2 cellular contexts compared by ENCODE assay signal in genomic region chr19:34676697-34677385, GRCh38.
TF ChIP-seq lines count a peak whose summit lies in the region.

Gene SCGB2B2 (minus strand): TSS chr19:34677159. CDS start chr19:34594563, 82,596 bp downstream.

TF ChIP-seq in HEK293, 187 proteins besides CTCF, POLR2A, EP300 and RAD21 (continued from another document and continues in another):
- TF ChIP-seq ZNF639 (tag by site-specific recombination; IDR thresholded peaks at IDR 0.05), result peak; percentile 99
- TF ChIP-seq ZNF449 (tag by site-specific recombination; IDR thresholded peaks at IDR 0.05), result peak; percentile 51
- peak; percentile 96; the same call in 1 of the 2 replicates for TF ChIP-seq ZSCAN5A (tag by site-specific recombination; IDR thresholded peaks at IDR 0.05)
- no peak for TF ChIP-seq ZNF837 (tag by site-specific recombination; IDR thresholded peaks at IDR 0.05)
- TF ChIP-seq WT1 (tag by site-specific recombination; IDR thresholded peaks at IDR 0.05), result peak; percentile 61
- TF ChIP-seq ZNF138 (tag by site-specific recombination; IDR thresholded peaks at IDR 0.05; ENCODE audit: borderline replicate concordance), result no peak
- no peak for TF ChIP-seq ZNF132 (tag by site-specific recombination; IDR thresholded peaks at IDR 0.05; ENCODE audit: borderline replicate concordance)
- TF ChIP-seq ZNF239 (tag by site-specific recombination; IDR thresholded peaks at IDR 0.05), result peak; percentile 76
- TF ChIP-seq IKZF3 (tag by site-specific recombination; IDR thresholded peaks at IDR 0.05), result peak; percentile 92
- peak; percentile 98 for TF ChIP-seq ZBTB21 (tag by site-specific recombination; IDR thresholded peaks at IDR 0.05)
- no peak for TF ChIP-seq ZNF624 (tag by site-specific recombination; IDR thresholded peaks at IDR 0.05)
- TF ChIP-seq ZNF214 (tag by site-specific recombination; IDR thresholded peaks at IDR 0.05; ENCODE audit: borderline replicate concordance), result no peak
- no peak for TF ChIP-seq ZNF585B (tag by site-specific recombination; IDR thresholded peaks at IDR 0.05)
- peak; percentile 84 for TF ChIP-seq ZBTB8A (tag by site-specific recombination; IDR thresholded peaks at IDR 0.05)
- TF ChIP-seq ZNF549 (tag by site-specific recombination; IDR thresholded peaks at IDR 0.05), result no peak
- peak; percentile 54; the same call in 1 of the 2 replicates for TF ChIP-seq ATF2 (tag by site-specific recombination; IDR thresholded peaks at IDR 0.05; ENCODE audit: low read depth)
- no peak for TF ChIP-seq ZNF707 (tag by site-specific recombination; IDR thresholded peaks at IDR 0.05)
- TF ChIP-seq HIC1 (tag by site-specific recombination; IDR thresholded peaks at IDR 0.05), result peak; percentile 91
- peak; percentile 85 for TF ChIP-seq ZEB2 (tag by site-specific recombination; IDR thresholded peaks at IDR 0.05)
- TF ChIP-seq ZNF660 (tag by site-specific recombination; IDR thresholded peaks at IDR 0.05), result peak; percentile 94
- no peak for TF ChIP-seq ZNF211 (tag by site-specific recombination; IDR thresholded peaks at IDR 0.05; ENCODE audit: low read depth)
- TF ChIP-seq ZNF292 (tag by site-specific recombination; IDR thresholded peaks at IDR 0.05; ENCODE audit: borderline replicate concordance, low read depth), result no peak
- no peak for TF ChIP-seq ZNF677 (tag by site-specific recombination; IDR thresholded peaks at IDR 0.05)
- TF ChIP-seq ZNF157 (tag by site-specific recombination; IDR thresholded peaks at IDR 0.05), result no peak
- TF ChIP-seq SP7 (tag by site-specific recombination; IDR thresholded peaks at IDR 0.05), result peak; percentile 96
- peak; percentile 90 for TF ChIP-seq ZSCAN30 (tag by site-specific recombination; IDR thresholded peaks at IDR 0.05)
- peak; percentile 22; the same call in 1 of the 2 replicates for TF ChIP-seq ZFHX2 (tag by site-specific recombination; conservative IDR thresholded peaks at IDR 0.05)
- peak; percentile 96 for TF ChIP-seq ZFP37 (tag by site-specific recombination; IDR thresholded peaks at IDR 0.05)

TF ChIP-seq in GM12878, 131 proteins besides CTCF, POLR2A, EP300 and RAD21 (continued from another document and continues in another):
- TF ChIP-seq SREBF2 (IDR thresholded peaks at IDR 0.05; ENCODE audit: low read length) (no peak), CHD1 (IDR thresholded peaks at IDR 0.05; ENCODE audit: low read depth, low read length) (no peak), ATF7 (IDR thresholded peaks at IDR 0.05; ENCODE audit: low read depth) (peak; percentile 73), CREM (IDR thresholded peaks at IDR 0.05; ENCODE audit: low read depth) (peak; percentile 80), CHD2 (IDR thresholded peaks at IDR 0.05; ENCODE audit: borderline replicate concordance, low read depth, low read length) (no peak), SIX5 (IDR thresholded peaks at IDR 0.05; ENCODE audit: low read depth, low read length, severe bottlenecking) (peak; percentile 65), E2F8 (IDR thresholded peaks at IDR 0.05; ENCODE audit: low read depth, partially characterized antibody) (peak; percentile 94), SMAD5 (IDR thresholded peaks at IDR 0.05; ENCODE audit: low read depth) (no peak), FOXK2 (IDR thresholded peaks at IDR 0.05) (no peak), MAX (IDR thresholded peaks at IDR 0.05; ENCODE audit: low read depth, low read length) (no peak; the same call in 1 of the 2 replicates), REST (IDR thresholded peaks at IDR 0.05; ENCODE audit: low read depth, low read length) (no peak), KAT2A (conservative IDR thresholded peaks at IDR 0.05; ENCODE audit: control insufficient read depth, low read depth, low read length) (no peak), TARDBP (IDR thresholded peaks at IDR 0.05; ENCODE audit: borderline replicate concordance) (peak; percentile 75), DPF2 (IDR thresholded peaks at IDR 0.05) (no peak), ZBTB4 (CRISPR knock-in tag; IDR thresholded peaks at IDR 0.05) (no peak), NFXL1 (IDR thresholded peaks at IDR 0.05; ENCODE audit: borderline replicate concordance) (peak; percentile 95), ZNF622 (IDR thresholded peaks at IDR 0.05) (no peak), PAX5 (IDR thresholded peaks at IDR 0.05; ENCODE audit: borderline replicate concordance, low read depth, low read length) (no peak), JUND (IDR thresholded peaks at IDR 0.05; ENCODE audit: low read depth, low read length) (no peak), RCOR1 (conservative IDR thresholded peaks at IDR 0.05; ENCODE audit: low read depth, low read length) (no peak), CEBPB (IDR thresholded peaks at IDR 0.05; ENCODE audit: borderline replicate concordance in 1 of 2, low read depth in 2 of 2, low read length in 2 of 2) (no peak), BHLHE40 (IDR thresholded peaks at IDR 0.05; ENCODE audit: borderline replicate concordance in 1 of 2, low read depth in 2 of 2, low read length in 1 of 2) (no peak), USF1 (IDR thresholded peaks at IDR 0.05; ENCODE audit: borderline replicate concordance, extremely low read length, insufficient read depth, low read depth, low read length) (no peak), SMC3 (IDR thresholded peaks at IDR 0.05; ENCODE audit: borderline replicate concordance, low read length) (no peak), PRDM15 (CRISPR knock-in tag; IDR thresholded peaks at IDR 0.05) (no peak), EGR1 (IDR thresholded peaks at IDR 0.05; ENCODE audit: borderline replicate concordance in 1 of 2, low read depth in 2 of 2, low read length in 2 of 2) (no peak), RELB (IDR thresholded peaks at IDR 0.05; ENCODE audit: low read depth) (peak; percentile 91), CHD4 (IDR thresholded peaks at IDR 0.05) (0 out of 2 replicates have a peak, but pooled peaks have one; percentile 30), RFX5 (IDR thresholded peaks at IDR 0.05; ENCODE audit: low read depth, low read length) (no peak), ETV6 (conservative IDR thresholded peaks at IDR 0.05 in 1 of 2, IDR thresholded peaks at IDR 0.05 in 1 of 2; ENCODE audit: borderline replicate concordance in 1 of 2, low read depth in 1 of 2) (peak in 1 of 2 experiments; percentile 43; a peak in 1 of 4 replicates), NR2F1 (conservative IDR thresholded peaks at IDR 0.05) (no peak; the same call in 1 of the 2 replicates), RB1 (IDR thresholded peaks at IDR 0.05; ENCODE audit: borderline replicate concordance) (no peak), TAF1 (IDR thresholded peaks at IDR 0.05; ENCODE audit: borderline replicate concordance, low read depth, low read length) (no peak), JUNB (IDR thresholded peaks at IDR 0.05) (no peak), CBX3 (IDR thresholded peaks at IDR 0.05; ENCODE audit: borderline replicate concordance, low read depth) (no peak), MXI1 (IDR thresholded peaks at IDR 0.05; ENCODE audit: low read depth, low read length) (no peak)
